Comparison of ENCODE assay signal across 9 cellular contexts in the genomic region with DNA sequence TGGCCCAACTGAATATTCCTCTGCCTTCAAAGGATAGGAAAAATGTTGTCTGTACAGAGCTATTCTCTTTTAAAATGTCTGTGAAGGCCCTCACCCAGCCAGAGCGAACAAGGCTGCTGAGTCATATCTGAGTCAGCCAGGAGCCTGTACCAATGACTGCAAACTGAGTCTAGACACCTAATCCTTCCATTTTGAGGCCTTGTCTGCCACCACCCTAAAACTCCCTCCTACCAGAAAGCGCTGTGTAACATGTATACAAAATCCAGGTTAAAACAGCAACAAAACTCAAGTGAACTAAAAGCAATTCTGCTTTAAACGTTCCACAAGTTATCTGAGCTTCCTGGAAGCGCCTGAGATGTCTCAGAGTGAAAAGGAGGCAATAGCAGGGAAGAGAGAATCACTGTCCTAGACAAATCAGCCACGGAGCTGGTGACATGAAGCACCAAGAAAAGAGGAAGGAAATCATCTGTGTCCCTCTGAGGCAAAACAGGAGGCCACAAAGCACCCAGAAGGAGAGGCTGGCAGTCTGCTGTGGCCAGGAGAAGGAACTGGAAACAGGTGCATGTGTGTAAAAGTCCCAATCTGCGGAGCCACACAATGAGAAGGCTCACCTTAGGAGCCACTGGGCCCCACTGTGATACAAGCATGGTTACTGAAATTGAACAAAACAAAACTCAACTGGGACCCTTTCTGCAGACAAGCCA. TPM values are rescaled to one million over a fixed set of nuclear protein-coding genes. Genes with fewer than 3 reads are reported as not detected.
A peak's percentile ranks its signal among the peaks of the same experiment; 100 is the strongest.
DNase-seq lines count a peak whose midpoint lies in the region; ATAC-seq and TF ChIP-seq lines count a peak whose summit lies in the region.
"Had no signal": no experiment of that assay in that cellular context is flagged by ENCODE, and none has a peak within 500 bp of the region (broad histone marks: within the 10 kb centered on the region; RNA-seq: fewer than 3 reads in every experiment).

No MANE protein-coding gene starts in this region.

- TF ChIP-seq POLR2A in GM18505 (IDR thresholded peaks at IDR 0.05; ENCODE audit: borderline replicate concordance, extremely low read depth, insufficient read depth, insufficient read length) = peak; percentile 32

- no peak overlapping the region for H3K4me3 Mint-ChIP-seq in HFFc6

- H3K4me1 Mint-ChIP-seq in HFFc6 (ENCODE audit: low read depth) = peaks cover 17% of the 10 kb centered on the region

- ATAC-seq in GM18505 (IDR thresholded peaks at IDR 0.05; ENCODE audit: unreplicated experiment) = peak; percentile 55

- peak overlapping the region; percentile 61 for H3K27ac Mint-ChIP-seq in HFFc6

- H3K27me3 Mint-ChIP-seq in HFFc6 (ENCODE audit: insufficient read depth) = peaks cover 3% of the 10 kb centered on the region

- H3K4me3 ChIP-seq in adipocyte (ENCODE audit: low read length) (no peak overlapping the region), mesodermal cell (ENCODE audit: extremely low read depth, insufficient read depth, low read length, poor library complexity, severe bottlenecking) (no peak overlapping the region), BE2C (ENCODE audit: low read depth, low read length) (no peak overlapping the region)

- no peak for TF ChIP-seq CTCF in HFFc6 (IDR thresholded peaks at IDR 0.05)
- no peak for TF ChIP-seq CTCF in BE2C (IDR thresholded peaks at IDR 0.05; ENCODE audit: low read depth, low read length)

- H3K36me3 ChIP-seq in adipocyte (ENCODE audit: control insufficient read depth, insufficient read depth, low read length, severe bottlenecking) (no peaks in the 10 kb centered on the region), mesodermal cell (ENCODE audit: control insufficient read depth, insufficient read depth, low read length) (no peaks in the 10 kb centered on the region), BE2C (no peaks in the 10 kb centered on the region)

- no peaks in the 10 kb centered on the region for H3K9me3 ChIP-seq in adipocyte (ENCODE audit: control insufficient read depth, low read length)
- no peaks in the 10 kb centered on the region for H3K9me3 ChIP-seq in mesodermal cell (ENCODE audit: control insufficient read depth, low read length)
- no peaks in the 10 kb centered on the region for H3K9me3 ChIP-seq in BE2C

- H3K4me1 ChIP-seq in adipocyte (ENCODE audit: control insufficient read depth, insufficient read depth, low read length) (peaks cover 7% of the 10 kb centered on the region), mesodermal cell (ENCODE audit: control insufficient read depth, insufficient read depth, low read length, poor library complexity, severe bottlenecking) (peaks cover 15% of the 10 kb centered on the region), BE2C (peaks cover 36% of the 10 kb centered on the region)

- H3K36me3 Mint-ChIP-seq in HFFc6 (ENCODE audit: low read depth) = 0 out of 2 replicates have a peak, but pooled peaks cover 4% of the 10 kb centered on the region

- no peaks in the 10 kb centered on the region for H3K9me3 Mint-ChIP-seq in HFFc6

- DNase-seq in HFFc6 (peak; percentile 77), NCI-H226 (peak; percentile 56), adipocyte (ENCODE audit: low read depth) (peak; percentile 88), NCI-H2081 treated with DMSO at 0.1 percent for 48 hours (lab: John Stamatoyannopoulos, UW) (no peak), BE2C (no peak), NCI-H2196 (lab: John Stamatoyannopoulos, UW; ENCODE audit: unreplicated experiment) (no peak)

- no peak overlapping the region for H3K9ac ChIP-seq in adipocyte (ENCODE audit: low read length)

- H3K27me3 ChIP-seq in adipocyte (replicated peaks; ENCODE audit: control insufficient read depth, insufficient read depth, low read length) (no peaks in the 10 kb centered on the region), BE2C (no peaks in the 10 kb centered on the region)

- H3K27ac ChIP-seq in mesodermal cell (ENCODE audit: low read depth, low read length, severe bottlenecking) = peak overlapping the region; percentile 78
- H3K27ac ChIP-seq: VCaP had no signal

- WGBS in mesodermal cell (ENCODE audit: insufficient coverage in 2 of 2), 2 experiments = 76 to 85% methylated on average over 5 to 6 of the region's 6 CpGs

RNA-seq across cellular contexts. Expression of a gene that starts 10.2 kb away (rescaled TPM):
- total RNA-seq in HFFc6 (2021; fragmentation: NEBNext Ultra II Directional; extraction: Animal tissue kit (Norgen Biotek cat#: 25700)) = 1 to 10 TPM; 1.9 to 2.7 (median 2.4) TPM
- polyA plus RNA-seq in mesodermal cell (2013, experiment 1 of 2) = 10.1 TPM
- 9.7 TPM for polyA plus RNA-seq in mesodermal cell (2013, experiment 2 of 2)
- polyA plus RNA-seq in BE2C (2012; ENCODE audit: insufficient read depth, insufficient read length, low read depth) = 11.0 TPM

RNA-seq across cellular contexts. Expression of a gene that starts 51.3 kb away (rescaled TPM):
- not detected for total RNA-seq in HFFc6 (2021; fragmentation: NEBNext Ultra II Directional; extraction: Animal tissue kit (Norgen Biotek cat#: 25700))
- 0.07 TPM for polyA plus RNA-seq in mesodermal cell (2013, experiment 1 of 2)
- polyA plus RNA-seq in mesodermal cell (2013, experiment 2 of 2) = 0.10 TPM
- polyA plus RNA-seq in BE2C (2012; ENCODE audit: insufficient read depth, insufficient read length, low read depth) = not detected

Comparison
In these comparisons a context has a peak if more than half of its experiments do, and no peak if none do; other contexts are left out.
1. DNase-seq: peak in HFFc6 (single experiment), NCI-H226 (single experiment) and adipocyte (single experiment); none in NCI-H2081 treated with DMSO at 0.1 percent for 48 hours (single experiment), BE2C (single experiment) and NCI-H2196 (single experiment).